ENCODE assay signal across 9 cellular contexts in genomic region chr5:38382898-38383297, GRCh38.
DNase-seq lines count a peak whose midpoint lies in the region; ATAC-seq and TF ChIP-seq lines count a peak whose summit lies in the region.
"Had no signal": no experiment of that assay in that cellular context is flagged by ENCODE, and none has a peak within 500 bp of the region (broad histone marks: within the 10 kb centered on the region; RNA-seq: fewer than 3 reads in every experiment).

No MANE protein-coding gene starts in this region.

- H3K36me3 ChIP-seq in SJCRH30 = no peaks in the 10 kb centered on the region
- H3K36me3 ChIP-seq in adrenal gland (replicated peaks in 1 of 2) = no peaks in the 10 kb centered on the region
- H3K36me3 ChIP-seq: BLaER1 treated with 17β-estradiol and CSF1 and Interleukin-3, amounts not matched to agents 10 nM and 100 nM had no signal

- no peak overlapping the region for H3K27ac ChIP-seq in SJCRH30
- H3K27ac ChIP-seq in adrenal gland = no peak overlapping the region
- no peak overlapping the region for H3K27ac ChIP-seq in right cardiac atrium (ENCODE audit: low read length)

- ATAC-seq in HG02623 (IDR thresholded peaks at IDR 0.05; ENCODE audit: unreplicated experiment) = peak; percentile 98
- peak; percentile 87 to 92 for ATAC-seq in right cardiac atrium
- peak; percentile 94 for ATAC-seq in sciatic nerve

- no peaks in the 10 kb centered on the region for H3K4me1 ChIP-seq in SJCRH30
- no peaks in the 10 kb centered on the region for H3K4me1 ChIP-seq in adrenal gland (replicated peaks in 1 of 2)
- H3K4me1 ChIP-seq in right cardiac atrium (ENCODE audit: control insufficient read depth, insufficient read depth, low read length) = peaks cover 2% of the 10 kb centered on the region

- H3K27me3 ChIP-seq in SJCRH30 (peaks cover 3% of the 10 kb centered on the region; the same call in 1 of the 2 replicates), adrenal gland (no peaks in the 10 kb centered on the region), right cardiac atrium (ENCODE audit: control insufficient read depth, insufficient read depth) (peaks cover 2% of the 10 kb centered on the region)

- no peaks in the 10 kb centered on the region for H3K9me3 ChIP-seq in SJCRH30 (replicated peaks)
- H3K9me3 ChIP-seq in adrenal gland (replicated peaks in 1 of 3) = no peaks in the 10 kb centered on the region
- no peaks in the 10 kb centered on the region for H3K9me3 ChIP-seq in right cardiac atrium (ENCODE audit: control insufficient read depth, low read length)

- intact Hi-C loops in adrenal gland (cut with DNase I) = no loop called here
- intact Hi-C loops in right cardiac atrium (cut with DNase I) = no loop called here
- intact Hi-C loops in sciatic nerve (cut with DNase I) = no loop called here

- TF ChIP-seq CTCF in adrenal gland (IDR thresholded peaks at IDR 0.05) = peak; percentile 48 to 83 (median 74)

- no peak overlapping the region for H3K4me3 ChIP-seq in SJCRH30
- H3K4me3 ChIP-seq in adrenal gland = no peak overlapping the region
- no peak overlapping the region for H3K4me3 ChIP-seq in right cardiac atrium (ENCODE audit: low read length)
- H3K4me3 ChIP-seq: BLaER1 treated with 17β-estradiol and CSF1 and Interleukin-3, amounts not matched to agents 10 nM and 100 nM had no signal

- peak; percentile 49 for DNase-seq in NK-92 treated with Interleukin-12 subunit alpha and Interleukin-12 subunit beta, amount 100 ng/mL, for 24 hours (lab: John Stamatoyannopoulos, UW)
- DNase-seq in NK-92 (lab: John Stamatoyannopoulos, UW; ENCODE audit: unreplicated experiment) = no peak
- DNase-seq in MV-4-11 (lab: John Stamatoyannopoulos, UW) = peak; percentile 33
- DNase-seq in SJCRH30 = peak; percentile 55 to 85
- DNase-seq in adrenal gland = peak; percentile 59 to 85 (median 74)
- peak; percentile 44 to 77 (median 64) for DNase-seq in right cardiac atrium
- peak; percentile 71 for DNase-seq in sciatic nerve (ENCODE audit: low spot score)

- 28 to 31% (median 30%) methylated on average over 7 of the region's 7 CpGs for WGBS in adrenal gland, 4 donors
- WGBS in right cardiac atrium = 38% methylated on average over 7 of the region's 7 CpGs

- no peak for TF ChIP-seq POLR2A in adrenal gland (IDR thresholded peaks at IDR 0.05)
